ENCODE assay signal across 10 cellular contexts in the genomic region with DNA sequence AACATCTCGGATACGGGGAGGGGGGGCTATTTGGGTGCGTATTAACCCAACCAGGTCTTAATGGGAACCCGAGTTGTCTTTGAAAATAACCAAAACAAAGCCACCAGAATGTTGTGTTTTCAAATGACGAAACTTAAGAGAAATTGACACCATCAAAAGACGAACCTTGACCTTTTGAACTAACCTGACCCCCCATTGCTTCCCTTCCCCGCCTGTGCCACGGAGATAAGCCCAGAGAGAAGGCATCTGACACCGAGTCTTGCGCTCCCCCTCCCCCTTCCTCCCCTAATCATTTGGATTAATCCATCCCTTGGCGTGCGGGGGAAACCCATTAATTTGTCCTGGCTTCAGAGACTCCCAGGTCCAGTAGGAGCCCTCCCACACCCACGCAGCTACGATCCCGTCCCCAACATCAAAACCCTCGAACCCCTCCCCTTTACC. TPM values are rescaled to one million over a fixed set of nuclear protein-coding genes. Genes with fewer than 3 reads are reported as not detected.
DNase-seq lines count a peak whose midpoint lies in the region; ATAC-seq, FAIRE-seq and TF ChIP-seq lines count a peak whose summit lies in the region.
"Had no signal": no experiment of that assay in that cellular context is flagged by ENCODE, and none has a peak within 500 bp of the region (broad histone marks: within the 10 kb centered on the region; RNA-seq: fewer than 3 reads in every experiment).

No MANE protein-coding gene starts in this region.

- peak overlapping the region; percentile 58 for H3K4me3 Mint-ChIP-seq in activated naive CD8-positive, alpha-beta T cell treated with anti-CD3 and anti-CD28 coated beads, Interleukin-2, amount 10 ng/mL, durations not matched to agents 7 days and 5 days

- no peak for TF ChIP-seq CTCF in right lobe of liver (IDR thresholded peaks at IDR 0.05)

- H3K27ac Mint-ChIP-seq in activated naive CD8-positive, alpha-beta T cell treated with anti-CD3 and anti-CD28 coated beads, Interleukin-2, amount 10 ng/mL, durations not matched to agents 7 days and 5 days: no peak overlapping the region

- ATAC-seq in right cardiac atrium (no peak), right lobe of liver (peak in 3 of 4 donors; percentile 3 to 22 (median 4)), GM19455 (IDR thresholded peaks at IDR 0.05; ENCODE audit: unreplicated experiment) (no peak)
- no peak for ATAC-seq in activated naive CD8-positive, alpha-beta T cell treated with anti-CD3 and anti-CD28 coated beads, Interleukin-2, amount 10 ng/mL, durations not matched to agents 7 days and 5 days (ENCODE audit: low read depth)

- H3K9me3 ChIP-seq in right cardiac atrium (ENCODE audit: control insufficient read depth, low read length) (no peaks in the 10 kb centered on the region), right lobe of liver (no peaks in the 10 kb centered on the region)

- H3K4me1 ChIP-seq in right cardiac atrium (ENCODE audit: control insufficient read depth, insufficient read depth, low read length) (peaks cover 5% of the 10 kb centered on the region), right lobe of liver (peaks cover 0 to 17% (median 4%) of the 10 kb centered on the region in 4 donors)

- H3K4me1 Mint-ChIP-seq in activated naive CD8-positive, alpha-beta T cell treated with anti-CD3 and anti-CD28 coated beads, Interleukin-2, amount 10 ng/mL, durations not matched to agents 7 days and 5 days: peaks cover 24% of the 10 kb centered on the region

- intact Hi-C loops in right cardiac atrium (cut with DNase I) (no loop called here), cardiac septum (cut with DNase I) (no loop called here), right lobe of liver (cut with DNase I) (no loop called here)

- H3K27me3 Mint-ChIP-seq in activated naive CD8-positive, alpha-beta T cell treated with anti-CD3 and anti-CD28 coated beads, Interleukin-2, amount 10 ng/mL, durations not matched to agents 7 days and 5 days: peaks cover 53% of the 10 kb centered on the region

- DNase-seq in right cardiac atrium (peak in 1 of 3 donors; percentile 47), cardiac septum (ENCODE audit: low spot score) (no peak), right lobe of liver (no peak), occipital lobe (lab: John Stamatoyannopoulos, UW) (no peak), HTR-8/SVneo (ENCODE audit: insufficient read length, low spot score) (no peak), NK-92 (lab: John Stamatoyannopoulos, UW; ENCODE audit: unreplicated experiment) (no peak)
- no peak for DNase-seq in activated naive CD8-positive, alpha-beta T cell treated with anti-CD3 and anti-CD28 coated beads, Interleukin-2, amount 10 ng/mL, durations not matched to agents 7 days and 5 days
- DNase-seq: activated CD4-positive, alpha-beta T cell treated with anti-CD3 and anti-CD28 coated beads, Interleukin-2, amount 50 U/mL, for 48 hours had no signal

- H3K9me3 Mint-ChIP-seq in activated naive CD8-positive, alpha-beta T cell treated with anti-CD3 and anti-CD28 coated beads, Interleukin-2, amount 10 ng/mL, durations not matched to agents 7 days and 5 days: no peaks in the 10 kb centered on the region

- POLR2A ChIA-PET in activated naive CD8-positive, alpha-beta T cell treated with anti-CD3 and anti-CD28 coated beads, Interleukin-2, amount 10 ng/mL, durations not matched to agents 7 days and 5 days (lab: Charles Lee): no interaction called here

- H3K36me3 Mint-ChIP-seq in activated naive CD8-positive, alpha-beta T cell treated with anti-CD3 and anti-CD28 coated beads, Interleukin-2, amount 10 ng/mL, durations not matched to agents 7 days and 5 days: no peaks in the 10 kb centered on the region

- 31% methylated on average over 16 of the region's 16 CpGs for WGBS in right cardiac atrium
- 4% methylated on average over 12 of the region's 16 CpGs for WGBS in right lobe of liver (ENCODE audit: insufficient coverage, low coverage, low lambda C conversion rate, missing lambda C conversion rate)

- no peak for TF ChIP-seq POLR2A in right lobe of liver (IDR thresholded peaks at IDR 0.05)

- H3K27ac ChIP-seq in right cardiac atrium (ENCODE audit: low read length) (no peak overlapping the region), right lobe of liver (peak overlapping the region in 2 of 3 donors; percentile 30 to 69)

- FAIRE-seq in HTR-8/SVneo (lab: Jason Lieb, UNC): no peak

- H3K4me3 ChIP-seq in right cardiac atrium (ENCODE audit: low read length) (peak overlapping the region; percentile 58), right lobe of liver (peak overlapping the region; percentile 61 to 66 (median 66))

- H3K27me3 ChIP-seq in right cardiac atrium (ENCODE audit: control insufficient read depth, insufficient read depth) (no peaks in the 10 kb centered on the region), right lobe of liver (no peaks in the 10 kb centered on the region)

- no peaks in the 10 kb centered on the region for H3K36me3 ChIP-seq in right lobe of liver

RNA-seq across cellular contexts. Expression of a gene that starts 4.5 kb away (rescaled TPM):
- total RNA-seq in right cardiac atrium (10 to 100 TPM; 10.3 to 20.2 (median 15.3) TPM), cardiac septum (24.0 TPM), right lobe of liver (10 to 100 TPM; 21.9 to 43.0 (median 29.8) TPM), occipital lobe (8.3 TPM)
- 19.5 TPM for polyA plus RNA-seq in right cardiac atrium
- 10 to 100 TPM in 1 of 2 experiments, 1 to 10 TPM in 1; 9.8 to 10.1 TPM for total RNA-seq in activated naive CD8-positive, alpha-beta T cell treated with anti-CD3 and anti-CD28 coated beads, Interleukin-2, amount 10 ng/mL, durations not matched to agents 7 days and 5 days

RNA-seq across cellular contexts. Expression of a gene that starts 20.0 kb away (rescaled TPM):
- total RNA-seq in right cardiac atrium (not detected), cardiac septum (not detected), right lobe of liver (under 1 TPM in 2 of 6 experiments, not detected in 4; 0.29 to 0.83 TPM), occipital lobe (not detected)
- not detected for polyA plus RNA-seq in right cardiac atrium
- not detected for total RNA-seq in activated naive CD8-positive, alpha-beta T cell treated with anti-CD3 and anti-CD28 coated beads, Interleukin-2, amount 10 ng/mL, durations not matched to agents 7 days and 5 days
- total RNA-seq: mononuclear cell had no signal

RNA-seq across cellular contexts. Expression of a gene that starts 40.9 kb away (rescaled TPM):
- total RNA-seq in right cardiac atrium (10 to 100 TPM; 10.9 to 16.5 (median 14.5) TPM), cardiac septum (15.7 TPM), right lobe of liver (10 to 100 TPM in 2 of 6 experiments, 1 to 10 TPM in 4; 7.3 to 20.7 (median 9.7) TPM), occipital lobe (13.7 TPM)
- polyA plus RNA-seq in right cardiac atrium: 12.1 TPM
- total RNA-seq in activated naive CD8-positive, alpha-beta T cell treated with anti-CD3 and anti-CD28 coated beads, Interleukin-2, amount 10 ng/mL, durations not matched to agents 7 days and 5 days: 10 to 100 TPM; 22.2 to 23.3 TPM

RNA-seq across cellular contexts. Expression of a gene that starts 46.0 kb away (rescaled TPM):
- total RNA-seq in right cardiac atrium: 100 to 1,000 TPM; 291 to 354 (median 334) TPM
- 144 TPM for polyA plus RNA-seq in right cardiac atrium
- 255 TPM for total RNA-seq in cardiac septum
- 100 to 1,000 TPM; 328 to 368 TPM for total RNA-seq in activated naive CD8-positive, alpha-beta T cell treated with anti-CD3 and anti-CD28 coated beads, Interleukin-2, amount 10 ng/mL, durations not matched to agents 7 days and 5 days
- total RNA-seq in right lobe of liver: 100 to 1,000 TPM; 117 to 200 (median 164) TPM
- total RNA-seq in occipital lobe: 702 TPM

Comparison
In these comparisons a context has a peak if more than half of its experiments do, and no peak if none do; other contexts are left out.
1. ATAC-seq: peak in right lobe of liver (3 of 4); none in right cardiac atrium (0 of 2), activated naive CD8-positive, alpha-beta T cell treated with anti-CD3 and anti-CD28 coated beads, Interleukin-2, amount 10 ng/mL, durations not matched to agents 7 days and 5 days (single experiment) and GM19455 (single experiment).